Comparison of ENCODE assay signal across 8 cellular contexts in the genomic region with DNA sequence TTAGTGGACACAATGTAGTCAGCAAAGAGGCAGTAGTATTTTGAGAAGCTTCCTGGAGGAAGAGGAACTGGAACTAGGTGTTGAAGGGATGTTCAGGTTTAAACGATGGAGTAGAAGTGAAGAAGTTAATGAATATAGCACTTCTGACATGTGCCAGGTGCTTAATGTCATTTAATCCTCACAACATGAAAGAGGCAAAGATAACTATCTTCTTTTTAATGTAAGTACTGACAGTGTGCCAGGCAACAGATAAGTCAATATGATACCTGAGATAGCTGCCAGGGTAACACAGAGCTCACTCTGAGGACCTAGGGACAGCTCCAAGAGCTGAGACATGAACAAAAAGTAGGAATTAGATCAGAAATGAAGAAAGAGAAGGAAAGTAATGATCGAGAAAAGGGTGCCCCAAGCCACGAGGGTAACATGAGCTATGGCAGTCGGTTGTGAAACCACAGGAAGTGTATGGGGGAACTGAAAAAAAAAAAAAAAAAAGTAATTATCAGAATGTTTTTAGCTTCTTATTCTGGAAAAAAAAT.
DNase-seq lines count a peak whose midpoint lies in the region; ATAC-seq and TF ChIP-seq lines count a peak whose summit lies in the region.

No MANE protein-coding gene starts in this region.

- no peaks in the 10 kb centered on the region for H3K79me2 ChIP-seq in OCI-LY1 (ENCODE audit: insufficient read depth, low read length)

- H3K27ac Mint-ChIP-seq in activated naive CD4-positive, alpha-beta T cell treated with anti-CD3 and anti-CD28 coated beads for 36 hours: peak overlapping the region; percentile 19

- no peaks in the 10 kb centered on the region for H3K9me2 ChIP-seq in OCI-LY1 (ENCODE audit: low read depth, low read length)

- CTCF ChIA-PET in activated naive CD4-positive, alpha-beta T cell treated with anti-CD3 and anti-CD28 coated beads for 36 hours (lab: Charles Lee): interaction anchor here (0.8 to 2.4 kb wide), 4 partner anchors 14 to 160 kb away, joined by 3 to 16 read pairs (median 6); no protein-coding TSS in a partner anchor

- no peaks in the 10 kb centered on the region for H3K27me3 Mint-ChIP-seq in activated naive CD4-positive, alpha-beta T cell treated with anti-CD3 and anti-CD28 coated beads for 36 hours (ENCODE audit: low read depth)

- no peaks in the 10 kb centered on the region for H3K27me3 ChIP-seq in OCI-LY1 (ENCODE audit: insufficient read depth, low read length)

- peaks cover 12% of the 10 kb centered on the region for H3K36me3 Mint-ChIP-seq in activated naive CD4-positive, alpha-beta T cell treated with anti-CD3 and anti-CD28 coated beads for 36 hours (ENCODE audit: low read depth)

- DNase-seq in activated naive CD4-positive, alpha-beta T cell treated with anti-CD3 and anti-CD28 coated beads for 36 hours: peak; percentile 35
- DNase-seq in activated naive CD4-positive, alpha-beta T cell treated with anti-CD3 and anti-CD28 coated beads, Interleukin-2, amount 50 U/mL, for 16 hours: no peak
- DNase-seq in ureter (ENCODE audit: low spot score) (peak; percentile 39), mucosa of gallbladder (ENCODE audit: low spot score) (no peak), EL (no peak), kidney glomerular epithelial cell (lab: John Stamatoyannopoulos, UW) (no peak)

- no peak overlapping the region for H3K4me3 ChIP-seq in OCI-LY1 (ENCODE audit: low read depth, low read length, poor library complexity, severe bottlenecking)

- H3K9me3 ChIP-seq in OCI-LY1 (ENCODE audit: low read length): no peaks in the 10 kb centered on the region

- H3K9me3 Mint-ChIP-seq in activated naive CD4-positive, alpha-beta T cell treated with anti-CD3 and anti-CD28 coated beads for 36 hours: peaks cover 7% of the 10 kb centered on the region

- H3K4me1 ChIP-seq in OCI-LY1 (ENCODE audit: insufficient read depth, low read length, severe bottlenecking): peaks cover 60% of the 10 kb centered on the region

- H3F3A ChIP-seq in OCI-LY1 (ENCODE audit: insufficient read depth, low read length): no peaks in the 10 kb centered on the region

- H3K4me3 Mint-ChIP-seq in activated naive CD4-positive, alpha-beta T cell treated with anti-CD3 and anti-CD28 coated beads for 36 hours: peak overlapping the region; percentile 2

- peak; percentile 57 for ATAC-seq in HG03342 (IDR thresholded peaks at IDR 0.05; ENCODE audit: unreplicated experiment)

- no peaks in the 10 kb centered on the region for H3K36me3 ChIP-seq in OCI-LY1 (ENCODE audit: insufficient read depth, low read length)

- H4K20me1 ChIP-seq in OCI-LY1 (ENCODE audit: insufficient read depth, low read length): no peaks in the 10 kb centered on the region

- H3K4me1 Mint-ChIP-seq in activated naive CD4-positive, alpha-beta T cell treated with anti-CD3 and anti-CD28 coated beads for 36 hours (ENCODE audit: low read depth): peaks cover 17% of the 10 kb centered on the region

- intact Hi-C loops in activated naive CD4-positive, alpha-beta T cell treated with anti-CD3 and anti-CD28 coated beads for 36 hours (cut with micrococcal nuclease): no loop called here

- peak overlapping the region; percentile 27; the same call in 1 of the 2 replicates for H3K4me2 ChIP-seq in OCI-LY1 (ENCODE audit: low read length)

- TF ChIP-seq CTCF in OCI-LY1 (IDR thresholded peaks at IDR 0.05; ENCODE audit: low read length): no peak

- H2AFZ ChIP-seq in OCI-LY1 (ENCODE audit: low read length): no peak overlapping the region

- no peak overlapping the region for H3K9ac ChIP-seq in OCI-LY1 (ENCODE audit: low read length)

- H3K27ac ChIP-seq in OCI-LY1 (ENCODE audit: low read depth, low read length, poor library complexity, severe bottlenecking): peak overlapping the region; percentile 61

Comparison
In these comparisons a context has a peak if more than half of its experiments do, and no peak if none do; other contexts are left out.
1. DNase-seq: peak in activated naive CD4-positive, alpha-beta T cell treated with anti-CD3 and anti-CD28 coated beads for 36 hours (single experiment) and ureter (single experiment); none in activated naive CD4-positive, alpha-beta T cell treated with anti-CD3 and anti-CD28 coated beads, Interleukin-2, amount 50 U/mL, for 16 hours (single experiment), mucosa of gallbladder (single experiment), EL (single experiment) and kidney glomerular epithelial cell (single experiment).